ENCODE assay signal across 18 cellular contexts in the genomic region with DNA sequence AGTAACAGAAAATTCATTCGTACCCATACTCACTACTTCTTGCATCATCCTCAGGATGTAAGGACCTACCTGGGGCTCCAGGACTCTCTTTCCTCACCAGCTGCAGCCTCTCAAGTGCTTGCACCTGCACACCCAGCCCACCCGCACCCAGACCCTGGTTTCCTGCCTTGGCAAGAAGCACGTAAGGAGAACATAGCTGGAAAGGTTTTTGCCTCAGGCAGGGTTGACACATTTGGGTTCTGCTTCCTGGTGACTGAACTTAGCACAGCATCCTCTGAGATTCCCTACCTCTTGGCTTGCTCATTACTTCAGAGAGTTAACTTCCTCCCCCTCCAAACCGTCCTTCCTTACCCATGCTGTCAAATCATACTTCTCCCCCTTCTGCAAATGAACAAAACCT.
A peak's percentile ranks its signal among the peaks of the same experiment; 100 is the strongest.
DNase-seq lines count a peak whose midpoint lies in the region; ATAC-seq and TF ChIP-seq lines count a peak whose summit lies in the region.
"Had no signal": no experiment of that assay in that cellular context is flagged by ENCODE, and none has a peak within 500 bp of the region (broad histone marks: within the 10 kb centered on the region; RNA-seq: fewer than 3 reads in every experiment).

No MANE protein-coding gene starts in this region.

- no peaks in the 10 kb centered on the region for H3K27me3 ChIP-seq in heart right ventricle
- H3K27me3 ChIP-seq: BLaER1 treated with 17β-estradiol and CSF1 and Interleukin-3, amounts not matched to agents 10 nM and 100 nM had no signal

- H3K36me3 ChIP-seq in heart right ventricle, result no peaks in the 10 kb centered on the region
- H3K36me3 ChIP-seq: BLaER1 treated with 17β-estradiol and CSF1 and Interleukin-3, amounts not matched to agents 10 nM and 100 nM had no signal

- peak overlapping the region in 1 of 2 donors; percentile 31 for H3K27ac Mint-ChIP-seq in natural killer cell treated with Interleukin-12 subunit alpha and Interleukin-12 subunit beta and Interleukin-15 and Interleukin-18, amount 100 ng/mL, for 72 hours
- no peak overlapping the region for H3K27ac Mint-ChIP-seq in natural killer cell
- H3K27ac Mint-ChIP-seq in activated T-helper 2 cell treated with anti-CD3 and anti-CD28 coated beads, Interferon-gamma antibody, Interleukin-2, Interleukin-4, amounts not matched to agents 10 μg/mL and 5 μg/mL and 100 μg/mL, durations not matched to agents 14 hours and 24 hours and 36 hours, result peak overlapping the region; percentile 56

- H3K4me1 Mint-ChIP-seq in natural killer cell treated with Interleukin-12 subunit alpha and Interleukin-12 subunit beta and Interleukin-15 and Interleukin-18, amount 100 ng/mL, for 72 hours (ENCODE audit: low read depth in 2 of 2), result peaks cover 31 to 36% of the 10 kb centered on the region in 2 donors
- peaks cover 5 to 9% of the 10 kb centered on the region in 2 donors for H3K4me1 Mint-ChIP-seq in natural killer cell
- H3K4me1 Mint-ChIP-seq in activated T-helper 2 cell treated with anti-CD3 and anti-CD28 coated beads, Interferon-gamma antibody, Interleukin-2, Interleukin-4, amounts not matched to agents 10 μg/mL and 5 μg/mL and 100 μg/mL, durations not matched to agents 14 hours and 24 hours and 36 hours (ENCODE audit: low read depth), result peaks cover 36% of the 10 kb centered on the region

- peaks cover 6 to 18% of the 10 kb centered on the region in 2 donors for H3K27me3 Mint-ChIP-seq in natural killer cell treated with Interleukin-12 subunit alpha and Interleukin-12 subunit beta and Interleukin-15 and Interleukin-18, amount 100 ng/mL, for 72 hours
- H3K27me3 Mint-ChIP-seq in natural killer cell (ENCODE audit: low read depth in 2 of 2), result peaks cover 5 to 23% of the 10 kb centered on the region in 2 donors
- H3K27me3 Mint-ChIP-seq in activated T-helper 2 cell treated with anti-CD3 and anti-CD28 coated beads, Interferon-gamma antibody, Interleukin-2, Interleukin-4, amounts not matched to agents 10 μg/mL and 5 μg/mL and 100 μg/mL, durations not matched to agents 14 hours and 24 hours and 36 hours (ENCODE audit: low read depth), result peaks cover 2% of the 10 kb centered on the region

- DNase-seq in DMS79 treated with DMSO at 0.1 percent for 48 hours (lab: John Stamatoyannopoulos, UW) (peak; percentile 3), DMS79 (lab: John Stamatoyannopoulos, UW) (no peak), natural killer cell (no peak), heart right ventricle (no peak)
- DNase-seq in natural killer cell treated with Interleukin-12 subunit alpha and Interleukin-12 subunit beta and Interleukin-15 and Interleukin-18, amount 100 ng/mL, for 72 hours (ENCODE audit: low spot score), result no peak
- no peak for DNase-seq in activated T-helper 2 cell treated with anti-CD3 and anti-CD28 coated beads, Interferon-gamma antibody, Interleukin-2, Interleukin-4, amounts not matched to agents 10 μg/mL and 5 μg/mL and 100 μg/mL, durations not matched to agents 14 hours and 24 hours and 36 hours (ENCODE audit: low spot score)
- DNase-seq: DMS 273 treated with DMSO at 0.1 percent for 48 hours, GM23248, NCI-H1436 treated with DMSO at 0.1 percent for 48 hours, PC-9 had no signal

- peak in 1 of 2 donors; percentile 31 for ATAC-seq in natural killer cell treated with Interleukin-12 subunit alpha and Interleukin-12 subunit beta and Interleukin-15 and Interleukin-18, amount 100 ng/mL, for 72 hours
- ATAC-seq in natural killer cell (no peak), GM21528 (IDR thresholded peaks at IDR 0.05; ENCODE audit: low FRiP score, unreplicated experiment) (no peak), heart right ventricle (no peak), GM21526 (IDR thresholded peaks at IDR 0.05; ENCODE audit: low FRiP score, unreplicated experiment) (no peak)
- ATAC-seq: HCT116, Right ventricle myocardium inferior had no signal

- no peak for TF ChIP-seq CTCF in natural killer cell (IDR thresholded peaks at IDR 0.05)
- TF ChIP-seq CTCF in heart right ventricle (IDR thresholded peaks at IDR 0.05), result no peak

- H3K36me3 Mint-ChIP-seq in natural killer cell treated with Interleukin-12 subunit alpha and Interleukin-12 subunit beta and Interleukin-15 and Interleukin-18, amount 100 ng/mL, for 72 hours, result no peaks in the 10 kb centered on the region
- no peaks in the 10 kb centered on the region for H3K36me3 Mint-ChIP-seq in natural killer cell
- H3K36me3 Mint-ChIP-seq in activated T-helper 2 cell treated with anti-CD3 and anti-CD28 coated beads, Interferon-gamma antibody, Interleukin-2, Interleukin-4, amounts not matched to agents 10 μg/mL and 5 μg/mL and 100 μg/mL, durations not matched to agents 14 hours and 24 hours and 36 hours (ENCODE audit: low read depth), result no peaks in the 10 kb centered on the region

- H3K4me3 ChIP-seq in heart right ventricle, result no peak overlapping the region
- H3K4me3 ChIP-seq: BLaER1 treated with 17β-estradiol and CSF1 and Interleukin-3, amounts not matched to agents 10 nM and 100 nM; GM12878; GM23248; PC-9; SK-N-MC had no signal

- H3K9me3 ChIP-seq in heart right ventricle, result no peaks in the 10 kb centered on the region

- intact Hi-C loops in natural killer cell (cut with micrococcal nuclease), result no loop called here
- intact Hi-C loops in activated T-helper 2 cell treated with anti-CD3 and anti-CD28 coated beads, Interferon-gamma antibody, Interleukin-2, Interleukin-4, amounts not matched to agents 10 μg/mL and 5 μg/mL and 100 μg/mL, durations not matched to agents 14 hours and 24 hours and 36 hours (cut with micrococcal nuclease), result no loop called here
- intact Hi-C loops in heart right ventricle (cut with DNase I), result no loop called here

- peaks cover 0 to 20% (median 13%) of the 10 kb centered on the region in 9 donors for H3K4me1 ChIP-seq in heart right ventricle

- WGBS in heart right ventricle, 2 donors, result 86 to 93% methylated on average over 4 of the region's 4 CpGs

- H3K27ac ChIP-seq in heart right ventricle, result no peak overlapping the region
- H3K27ac ChIP-seq: 22Rv1; BLaER1 treated with 17β-estradiol and CSF1 and Interleukin-3, amounts not matched to agents 10 nM and 100 nM; GM23248; PC-9; SK-N-MC had no signal

- no peaks in the 10 kb centered on the region for H3K9me3 Mint-ChIP-seq in natural killer cell treated with Interleukin-12 subunit alpha and Interleukin-12 subunit beta and Interleukin-15 and Interleukin-18, amount 100 ng/mL, for 72 hours
- no peaks in the 10 kb centered on the region for H3K9me3 Mint-ChIP-seq in natural killer cell
- H3K9me3 Mint-ChIP-seq in activated T-helper 2 cell treated with anti-CD3 and anti-CD28 coated beads, Interferon-gamma antibody, Interleukin-2, Interleukin-4, amounts not matched to agents 10 μg/mL and 5 μg/mL and 100 μg/mL, durations not matched to agents 14 hours and 24 hours and 36 hours, result no peaks in the 10 kb centered on the region

- peak overlapping the region; percentile 57 for H3K4me3 Mint-ChIP-seq in natural killer cell treated with Interleukin-12 subunit alpha and Interleukin-12 subunit beta and Interleukin-15 and Interleukin-18, amount 100 ng/mL, for 72 hours
- no peak overlapping the region for H3K4me3 Mint-ChIP-seq in natural killer cell
- no peak overlapping the region for H3K4me3 Mint-ChIP-seq in activated T-helper 2 cell treated with anti-CD3 and anti-CD28 coated beads, Interferon-gamma antibody, Interleukin-2, Interleukin-4, amounts not matched to agents 10 μg/mL and 5 μg/mL and 100 μg/mL, durations not matched to agents 14 hours and 24 hours and 36 hours (ENCODE audit: low read depth)
